ENCODE assay signal across 1 cellular context in the genomic region with DNA sequence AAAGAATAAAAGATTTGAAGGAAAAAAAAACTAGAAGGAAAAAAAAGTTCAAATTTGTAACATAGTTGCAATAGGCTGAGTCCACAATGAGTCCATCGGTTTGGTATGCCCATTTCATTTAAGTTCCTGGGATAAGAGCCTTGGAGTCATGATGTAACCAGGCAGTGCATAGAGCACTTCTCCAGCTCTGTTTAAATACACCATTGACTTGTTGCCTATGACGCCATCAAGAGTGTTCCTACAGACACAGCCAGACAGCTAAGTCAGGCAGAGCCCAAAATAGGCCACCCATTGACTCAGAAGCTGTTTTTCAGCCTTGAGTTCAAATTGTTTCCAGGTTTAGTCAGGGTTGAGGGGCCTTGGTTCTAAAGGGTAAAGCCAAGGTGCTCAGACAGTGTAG.
A peak's percentile ranks its signal among the peaks of the same experiment; 100 is the strongest.
TF ChIP-seq lines count a peak whose summit lies in the region.

No MANE protein-coding gene starts in this region.

TF ChIP-seq in HepG2, 621 proteins besides CTCF, POLR2A, EP300 and RAD21 (continued from another document and continues in another):
- TF ChIP-seq, protein P1, sequence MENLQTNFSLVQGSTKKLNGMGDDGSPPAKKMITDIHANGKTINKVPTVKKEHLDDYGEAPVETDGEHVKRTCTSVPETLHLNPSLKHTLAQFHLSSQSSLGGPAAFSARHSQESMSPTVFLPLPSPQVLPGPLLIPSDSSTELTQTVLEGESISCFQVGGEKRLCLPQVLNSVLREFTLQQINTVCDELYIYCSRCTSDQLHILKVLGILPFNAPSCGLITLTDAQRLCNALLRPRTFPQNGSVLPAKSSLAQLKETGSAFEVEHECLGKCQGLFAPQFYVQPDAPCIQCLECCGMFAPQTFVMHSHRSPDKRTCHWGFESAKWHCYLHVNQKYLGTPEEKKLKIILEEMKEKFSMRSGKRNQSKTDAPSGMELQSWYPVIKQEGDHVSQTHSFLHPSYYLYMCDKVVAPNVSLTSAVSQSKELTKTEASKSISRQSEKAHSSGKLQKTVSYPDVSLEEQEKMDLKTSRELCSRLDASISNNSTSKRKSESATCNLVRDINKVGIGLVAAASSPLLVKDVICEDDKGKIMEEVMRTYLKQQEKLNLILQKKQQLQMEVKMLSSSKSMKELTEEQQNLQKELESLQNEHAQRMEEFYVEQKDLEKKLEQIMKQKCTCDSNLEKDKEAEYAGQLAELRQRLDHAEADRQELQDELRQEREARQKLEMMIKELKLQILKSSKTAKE (CRISPR knock-in tag; IDR thresholded peaks at IDR 0.05; ENCODE audit: borderline replicate concordance): peak; percentile 45; the same call in 1 of the 2 replicates
- TF ChIP-seq MTA1 (CRISPR knock-in tag; IDR thresholded peaks at IDR 0.05; ENCODE audit: borderline replicate concordance): no peak
- TF ChIP-seq KLF16 (CRISPR knock-in tag; IDR thresholded peaks at IDR 0.05): peak in 1 of 2 experiments; percentile 67; a peak in 1 of 4 replicates
- TF ChIP-seq, protein P2, sequence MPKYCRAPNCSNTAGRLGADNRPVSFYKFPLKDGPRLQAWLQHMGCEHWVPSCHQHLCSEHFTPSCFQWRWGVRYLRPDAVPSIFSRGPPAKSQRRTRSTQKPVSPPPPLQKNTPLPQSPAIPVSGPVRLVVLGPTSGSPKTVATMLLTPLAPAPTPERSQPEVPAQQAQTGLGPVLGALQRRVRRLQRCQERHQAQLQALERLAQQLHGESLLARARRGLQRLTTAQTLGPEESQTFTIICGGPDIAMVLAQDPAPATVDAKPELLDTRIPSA (CRISPR knock-in tag; IDR thresholded peaks at IDR 0.05; ENCODE audit: borderline replicate concordance): no peak
- TF ChIP-seq, protein P3, sequence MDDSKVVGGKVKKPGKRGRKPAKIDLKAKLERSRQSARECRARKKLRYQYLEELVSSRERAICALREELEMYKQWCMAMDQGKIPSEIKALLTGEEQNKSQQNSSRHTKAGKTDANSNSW (CRISPR knock-in tag; IDR thresholded peaks at IDR 0.05; ENCODE audit: borderline replicate concordance): no peak
- no peak for TF ChIP-seq MIER2 (CRISPR knock-in tag; IDR thresholded peaks at IDR 0.05)
- TF ChIP-seq, protein P4, sequence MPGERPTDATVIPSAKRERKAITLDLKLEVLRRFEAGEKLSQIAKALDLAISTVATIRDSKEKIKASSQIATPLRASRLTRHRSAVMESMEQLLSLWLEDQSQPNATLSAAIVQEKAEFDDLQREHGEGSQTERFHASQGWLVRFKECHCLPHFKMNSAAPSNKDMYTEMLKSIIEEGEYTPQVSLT (CRISPR knock-in tag; IDR thresholded peaks at IDR 0.05; ENCODE audit: borderline replicate concordance, low read depth): no peak
- TF ChIP-seq KLF11 (CRISPR knock-in tag; IDR thresholded peaks at IDR 0.05): no peak
- TF ChIP-seq SMC3 (IDR thresholded peaks at IDR 0.05; ENCODE audit: low read length): no peak; the same call in 1 of the 2 replicates
- TF ChIP-seq, protein P5, sequence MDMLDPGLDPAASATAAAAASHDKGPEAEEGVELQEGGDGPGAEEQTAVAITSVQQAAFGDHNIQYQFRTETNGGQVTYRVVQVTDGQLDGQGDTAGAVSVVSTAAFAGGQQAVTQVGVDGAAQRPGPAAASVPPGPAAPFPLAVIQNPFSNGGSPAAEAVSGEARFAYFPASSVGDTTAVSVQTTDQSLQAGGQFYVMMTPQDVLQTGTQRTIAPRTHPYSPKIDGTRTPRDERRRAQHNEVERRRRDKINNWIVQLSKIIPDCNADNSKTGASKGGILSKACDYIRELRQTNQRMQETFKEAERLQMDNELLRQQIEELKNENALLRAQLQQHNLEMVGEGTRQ (IDR thresholded peaks at IDR 0.05; ENCODE audit: low read depth, low read length): no peak
- TF ChIP-seq, protein P5 (CRISPR knock-in tag; IDR thresholded peaks at IDR 0.05; ENCODE audit: borderline replicate concordance): no peak
- no peak for TF ChIP-seq SIN3B (IDR thresholded peaks at IDR 0.05; ENCODE audit: low read length)
- TF ChIP-seq EED (CRISPR knock-in tag; IDR thresholded peaks at IDR 0.05): no peak
- TF ChIP-seq, protein P6, sequence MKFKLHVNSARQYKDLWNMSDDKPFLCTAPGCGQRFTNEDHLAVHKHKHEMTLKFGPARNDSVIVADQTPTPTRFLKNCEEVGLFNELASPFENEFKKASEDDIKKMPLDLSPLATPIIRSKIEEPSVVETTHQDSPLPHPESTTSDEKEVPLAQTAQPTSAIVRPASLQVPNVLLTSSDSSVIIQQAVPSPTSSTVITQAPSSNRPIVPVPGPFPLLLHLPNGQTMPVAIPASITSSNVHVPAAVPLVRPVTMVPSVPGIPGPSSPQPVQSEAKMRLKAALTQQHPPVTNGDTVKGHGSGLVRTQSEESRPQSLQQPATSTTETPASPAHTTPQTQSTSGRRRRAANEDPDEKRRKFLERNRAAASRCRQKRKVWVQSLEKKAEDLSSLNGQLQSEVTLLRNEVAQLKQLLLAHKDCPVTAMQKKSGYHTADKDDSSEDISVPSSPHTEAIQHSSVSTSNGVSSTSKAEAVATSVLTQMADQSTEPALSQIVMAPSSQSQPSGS (CRISPR knock-in tag; IDR thresholded peaks at IDR 0.05): peak; percentile 99
- TF ChIP-seq, protein P7, sequence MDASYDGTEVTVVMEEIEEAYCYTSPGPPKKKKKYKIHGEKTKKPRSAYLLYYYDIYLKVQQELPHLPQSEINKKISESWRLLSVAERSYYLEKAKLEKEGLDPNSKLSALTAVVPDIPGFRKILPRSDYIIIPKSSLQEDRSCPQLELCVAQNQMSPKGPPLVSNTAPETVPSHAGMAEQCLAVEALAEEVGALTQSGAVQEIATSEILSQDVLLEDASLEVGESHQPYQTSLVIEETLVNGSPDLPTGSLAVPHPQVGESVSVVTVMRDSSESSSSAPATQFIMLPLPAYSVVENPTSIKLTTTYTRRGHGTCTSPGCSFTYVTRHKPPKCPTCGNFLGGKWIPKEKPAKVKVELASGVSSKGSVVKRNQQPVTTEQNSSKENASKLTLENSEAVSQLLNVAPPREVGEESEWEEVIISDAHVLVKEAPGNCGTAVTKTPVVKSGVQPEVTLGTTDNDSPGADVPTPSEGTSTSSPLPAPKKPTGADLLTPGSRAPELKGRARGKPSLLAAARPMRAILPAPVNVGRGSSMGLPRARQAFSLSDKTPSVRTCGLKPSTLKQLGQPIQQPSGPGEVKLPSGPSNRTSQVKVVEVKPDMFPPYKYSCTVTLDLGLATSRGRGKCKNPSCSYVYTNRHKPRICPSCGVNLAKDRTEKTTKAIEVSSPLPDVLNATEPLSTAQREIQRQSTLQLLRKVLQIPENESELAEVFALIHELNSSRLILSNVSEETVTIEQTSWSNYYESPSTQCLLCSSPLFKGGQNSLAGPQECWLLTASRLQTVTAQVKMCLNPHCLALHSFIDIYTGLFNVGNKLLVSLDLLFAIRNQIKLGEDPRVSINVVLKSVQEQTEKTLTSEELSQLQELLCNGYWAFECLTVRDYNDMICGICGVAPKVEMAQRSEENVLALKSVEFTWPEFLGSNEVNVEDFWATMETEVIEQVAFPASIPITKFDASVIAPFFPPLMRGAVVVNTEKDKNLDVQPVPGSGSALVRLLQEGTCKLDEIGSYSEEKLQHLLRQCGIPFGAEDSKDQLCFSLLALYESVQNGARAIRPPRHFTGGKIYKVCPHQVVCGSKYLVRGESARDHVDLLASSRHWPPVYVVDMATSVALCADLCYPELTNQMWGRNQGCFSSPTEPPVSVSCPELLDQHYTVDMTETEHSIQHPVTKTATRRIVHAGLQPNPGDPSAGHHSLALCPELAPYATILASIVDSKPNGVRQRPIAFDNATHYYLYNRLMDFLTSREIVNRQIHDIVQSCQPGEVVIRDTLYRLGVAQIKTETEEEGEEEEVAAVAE (CRISPR knock-in tag; IDR thresholded peaks at IDR 0.05; ENCODE audit: borderline replicate concordance): 0 out of 2 replicates have a peak, but pooled peaks have one; percentile 28
- TF ChIP-seq ADNP (CRISPR knock-in tag; IDR thresholded peaks at IDR 0.05): no peak
- peak; percentile 84 for TF ChIP-seq RXRB (CRISPR knock-in tag; IDR thresholded peaks at IDR 0.05; ENCODE audit: borderline replicate concordance)
- peak; percentile 65 for TF ChIP-seq PHF21A (CRISPR knock-in tag; IDR thresholded peaks at IDR 0.05)
- peak; percentile 74 for TF ChIP-seq THAP11 (CRISPR knock-in tag; IDR thresholded peaks at IDR 0.05)
- TF ChIP-seq, protein P8, sequence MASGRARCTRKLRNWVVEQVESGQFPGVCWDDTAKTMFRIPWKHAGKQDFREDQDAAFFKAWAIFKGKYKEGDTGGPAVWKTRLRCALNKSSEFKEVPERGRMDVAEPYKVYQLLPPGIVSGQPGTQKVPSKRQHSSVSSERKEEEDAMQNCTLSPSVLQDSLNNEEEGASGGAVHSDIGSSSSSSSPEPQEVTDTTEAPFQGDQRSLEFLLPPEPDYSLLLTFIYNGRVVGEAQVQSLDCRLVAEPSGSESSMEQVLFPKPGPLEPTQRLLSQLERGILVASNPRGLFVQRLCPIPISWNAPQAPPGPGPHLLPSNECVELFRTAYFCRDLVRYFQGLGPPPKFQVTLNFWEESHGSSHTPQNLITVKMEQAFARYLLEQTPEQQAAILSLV (CRISPR knock-in tag; IDR thresholded peaks at IDR 0.05; ENCODE audit: borderline replicate concordance): no peak; the same call in 1 of the 2 replicates
- peak; percentile 43; the same call in 1 of the 2 replicates for TF ChIP-seq ZNF12 (CRISPR knock-in tag; IDR thresholded peaks at IDR 0.05)
- TF ChIP-seq SSRP1 (CRISPR knock-in tag; IDR thresholded peaks at IDR 0.05): peak; percentile 57; the same call in 1 of the 2 replicates
- TF ChIP-seq, protein P9, sequence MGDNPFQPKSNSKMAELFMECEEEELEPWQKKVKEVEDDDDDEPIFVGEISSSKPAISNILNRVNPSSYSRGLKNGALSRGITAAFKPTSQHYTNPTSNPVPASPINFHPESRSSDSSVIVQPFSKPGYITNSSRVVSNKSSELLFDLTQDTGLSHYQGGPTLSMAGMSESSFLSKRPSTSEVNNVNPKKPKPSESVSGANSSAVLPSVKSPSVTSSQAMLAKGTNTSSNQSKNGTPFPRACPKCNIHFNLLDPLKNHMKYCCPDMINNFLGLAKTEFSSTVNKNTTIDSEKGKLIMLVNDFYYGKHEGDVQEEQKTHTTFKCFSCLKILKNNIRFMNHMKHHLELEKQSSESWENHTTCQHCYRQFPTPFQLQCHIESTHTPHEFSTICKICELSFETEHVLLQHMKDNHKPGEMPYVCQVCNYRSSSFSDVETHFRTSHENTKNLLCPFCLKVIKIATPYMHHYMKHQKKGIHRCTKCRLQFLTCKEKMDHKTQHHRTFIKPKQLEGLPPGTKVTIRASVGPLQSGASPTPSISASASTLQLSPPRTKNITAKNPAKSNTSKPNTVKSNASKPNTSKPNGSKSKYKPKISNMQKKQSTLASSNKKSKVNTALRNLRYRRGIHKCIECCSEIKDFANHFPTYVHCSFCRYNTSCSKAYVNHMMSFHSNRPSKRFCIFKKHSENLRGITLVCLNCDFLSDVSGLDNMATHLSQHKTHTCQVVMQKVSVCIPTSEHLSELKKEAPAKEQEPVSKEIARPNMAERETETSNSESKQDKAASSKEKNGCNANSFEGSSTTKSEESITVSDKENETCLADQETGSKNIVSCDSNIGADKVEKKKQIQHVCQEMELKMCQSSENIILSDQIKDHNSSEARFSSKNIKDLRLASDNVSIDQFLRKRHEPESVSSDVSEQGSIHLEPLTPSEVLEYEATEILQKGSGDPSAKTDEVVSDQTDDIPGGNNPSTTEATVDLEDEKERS (CRISPR knock-in tag; IDR thresholded peaks at IDR 0.05): peak; percentile 64; the same call in 1 of the 2 replicates
- no peak for TF ChIP-seq KLF6 (CRISPR knock-in tag; IDR thresholded peaks at IDR 0.05)
- TF ChIP-seq, protein P10, sequence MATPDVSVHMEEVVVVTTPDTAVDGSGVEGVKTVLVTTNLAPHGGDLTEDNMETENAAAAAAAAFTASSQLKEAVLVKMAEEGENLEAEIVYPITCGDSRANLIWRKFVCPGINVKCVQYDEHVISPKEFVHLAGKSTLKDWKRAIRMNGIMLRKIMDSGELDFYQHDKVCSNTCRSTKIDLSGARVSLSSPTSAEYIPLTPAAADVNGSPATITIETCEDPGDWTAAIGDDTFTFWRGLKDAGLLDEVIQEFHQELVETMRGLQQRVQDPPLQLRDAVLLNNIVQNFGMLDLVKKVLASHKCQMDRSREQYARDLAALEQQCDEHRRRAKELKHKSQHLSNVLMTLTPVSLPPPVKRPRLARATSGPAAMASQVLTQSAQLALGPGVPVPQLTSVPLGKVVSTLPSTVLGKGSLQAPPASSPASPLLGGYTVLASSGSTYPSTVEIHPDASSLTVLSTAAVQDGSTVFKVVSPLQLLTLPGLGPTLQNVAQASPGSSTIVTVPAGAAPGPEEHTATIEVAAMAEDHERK (CRISPR knock-in tag; IDR thresholded peaks at IDR 0.05; ENCODE audit: low read depth): no peak
- TF ChIP-seq ZNF816 (CRISPR knock-in tag; IDR thresholded peaks at IDR 0.05; ENCODE audit: borderline replicate concordance): no peak
- TF ChIP-seq, protein P11, sequence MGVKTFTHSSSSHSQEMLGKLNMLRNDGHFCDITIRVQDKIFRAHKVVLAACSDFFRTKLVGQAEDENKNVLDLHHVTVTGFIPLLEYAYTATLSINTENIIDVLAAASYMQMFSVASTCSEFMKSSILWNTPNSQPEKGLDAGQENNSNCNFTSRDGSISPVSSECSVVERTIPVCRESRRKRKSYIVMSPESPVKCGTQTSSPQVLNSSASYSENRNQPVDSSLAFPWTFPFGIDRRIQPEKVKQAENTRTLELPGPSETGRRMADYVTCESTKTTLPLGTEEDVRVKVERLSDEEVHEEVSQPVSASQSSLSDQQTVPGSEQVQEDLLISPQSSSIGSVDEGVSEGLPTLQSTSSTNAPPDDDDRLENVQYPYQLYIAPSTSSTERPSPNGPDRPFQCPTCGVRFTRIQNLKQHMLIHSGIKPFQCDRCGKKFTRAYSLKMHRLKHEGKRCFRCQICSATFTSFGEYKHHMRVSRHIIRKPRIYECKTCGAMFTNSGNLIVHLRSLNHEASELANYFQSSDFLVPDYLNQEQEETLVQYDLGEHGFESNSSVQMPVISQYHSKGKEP (CRISPR knock-in tag; IDR thresholded peaks at IDR 0.05): no peak
- TF ChIP-seq TSC22D2 (CRISPR knock-in tag; IDR thresholded peaks at IDR 0.05; ENCODE audit: borderline replicate concordance): no peak
- peak; percentile 65 for TF ChIP-seq HNF4G (IDR thresholded peaks at IDR 0.05; ENCODE audit: borderline replicate concordance, low read depth, low read length)
- TF ChIP-seq HNF4G (CRISPR knock-in tag; IDR thresholded peaks at IDR 0.05; ENCODE audit: borderline replicate concordance, low read depth): no peak
- peak; percentile 46; the same call in 1 of the 2 replicates for TF ChIP-seq ZFX (CRISPR knock-in tag; IDR thresholded peaks at IDR 0.05; ENCODE audit: low read depth)
- TF ChIP-seq ZNF558 (CRISPR knock-in tag; IDR thresholded peaks at IDR 0.05; ENCODE audit: borderline replicate concordance): no peak
- TF ChIP-seq, protein P12, sequence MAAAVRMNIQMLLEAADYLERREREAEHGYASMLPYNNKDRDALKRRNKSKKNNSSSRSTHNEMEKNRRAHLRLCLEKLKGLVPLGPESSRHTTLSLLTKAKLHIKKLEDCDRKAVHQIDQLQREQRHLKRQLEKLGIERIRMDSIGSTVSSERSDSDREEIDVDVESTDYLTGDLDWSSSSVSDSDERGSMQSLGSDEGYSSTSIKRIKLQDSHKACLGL (CRISPR knock-in tag; IDR thresholded peaks at IDR 0.05): no peak
- peak; percentile 67; the same call in 1 of the 2 replicates for TF ChIP-seq SNAPC2 (CRISPR knock-in tag; IDR thresholded peaks at IDR 0.05)
- no peak for TF ChIP-seq ZNF367 (CRISPR knock-in tag; IDR thresholded peaks at IDR 0.05; ENCODE audit: borderline replicate concordance)
- peak; percentile 95 for TF ChIP-seq JUN (CRISPR knock-in tag; IDR thresholded peaks at IDR 0.05)
